8 cellular contexts compared by ENCODE assay signal in genomic region chr11:128694618-128695481, GRCh38. TPM values are rescaled to one million over a fixed set of nuclear protein-coding genes. Genes with fewer than 3 reads are reported as not detected.
DNase-seq lines count a peak whose midpoint lies in the region; ATAC-seq and TF ChIP-seq lines count a peak whose summit lies in the region.

No MANE protein-coding gene starts in this region.

- in situ Hi-C loops in GM23248 (cut with MboI) = no loop called here

- peak; percentile 39 for DNase-seq in COLO668 (lab: John Stamatoyannopoulos, UW; ENCODE audit: unreplicated experiment)
- DNase-seq in GM23248 = peak; percentile 56
- DNase-seq in SK-N-SH = peak; percentile 66
- no peak for DNase-seq in dorsolateral prefrontal cortex
- DNase-seq in central memory CD4-positive, alpha-beta T cell = no peak
- DNase-seq in medulla oblongata (ENCODE audit: extremely low spot score) = no peak

- TF ChIP-seq EP300 in SK-N-SH (IDR thresholded peaks at IDR 0.05; ENCODE audit: borderline replicate concordance in 1 of 2, low read depth in 1 of 2, low read length in 1 of 2) = no peak

- peak overlapping the region; percentile 81 for H3K4me2 ChIP-seq in GM23248 (ENCODE audit: unreplicated experiment)
- peak overlapping the region; percentile 97 for H3K4me2 ChIP-seq in SK-N-SH

- 6 to 15% methylated on average over 25 to 66 of the region's 70 CpGs for WGBS in GM23248 (ENCODE audit: low coverage in 1 of 2, low lambda C conversion rate in 2 of 2, missing lambda C conversion rate in 2 of 2), 2 experiments
- WGBS in SK-N-SH (ENCODE audit: low lambda C conversion rate) = 38% methylated on average over 18 of the region's 70 CpGs

- TF ChIP-seq RAD21 in SK-N-SH (IDR thresholded peaks at IDR 0.05; ENCODE audit: low read length) = no peak

- H3K9me2 ChIP-seq in GM23248 (ENCODE audit: insufficient read depth) (no peaks in the 10 kb centered on the region), SK-N-SH (no peaks in the 10 kb centered on the region)

- peak overlapping the region; percentile 92 for H3K27ac ChIP-seq in GM23248
- H3K27ac ChIP-seq in SK-N-SH (ENCODE audit: low read depth in 2 of 2, low read length in 1 of 2) = peak overlapping the region in 1 of 2 experiments; percentile 97; a peak in 2 of 4 replicates
- peak overlapping the region in 51 of 59 donors; percentile 1 to 88 (median 69) for H3K27ac ChIP-seq in dorsolateral prefrontal cortex
- H3K27ac ChIP-seq in muscle layer of duodenum (ENCODE audit: low read length) = peak overlapping the region; percentile 62

- H3K9ac ChIP-seq in GM23248 (peak overlapping the region; percentile 98), SK-N-SH (peak overlapping the region; percentile 98)

- intact Hi-C loops in dorsolateral prefrontal cortex (cut with DNase I) = no loop called here

- H3K27me3 ChIP-seq in GM23248 (replicated peaks; ENCODE audit: insufficient read depth) = no peaks in the 10 kb centered on the region
- H3K27me3 ChIP-seq in SK-N-SH (ENCODE audit: insufficient read depth) = no peaks in the 10 kb centered on the region
- peaks cover 5 to 93% (median 68%) of the 10 kb centered on the region in 45 donors for H3K27me3 ChIP-seq in dorsolateral prefrontal cortex
- H3K27me3 ChIP-seq in muscle layer of duodenum (ENCODE audit: low read depth, low read length) = peaks cover 19% of the 10 kb centered on the region

- TF ChIP-seq CTCF in SK-N-SH (IDR thresholded peaks at IDR 0.05) (no peak), dorsolateral prefrontal cortex (IDR thresholded peaks at IDR 0.05 in 54 of 56, conservative IDR thresholded peaks at IDR 0.05 in 2 of 56; ENCODE audit: low read depth in 1 of 56, partially characterized antibody in 56 of 56) (no peak)

- H4K20me1 ChIP-seq in GM23248 (ENCODE audit: insufficient read depth) = no peaks in the 10 kb centered on the region
- peaks cover 10% of the 10 kb centered on the region for H4K20me1 ChIP-seq in SK-N-SH (ENCODE audit: insufficient read depth)

- H3F3A ChIP-seq in GM23248 (ENCODE audit: insufficient read depth) = no peaks in the 10 kb centered on the region
- peaks cover 9% of the 10 kb centered on the region for H3F3A ChIP-seq in SK-N-SH (replicated peaks; ENCODE audit: insufficient read depth)

- peak overlapping the region; percentile 70; the same call in 1 of the 2 replicates for H2AFZ ChIP-seq in GM23248
- peak overlapping the region; percentile 85; the same call in 1 of the 2 replicates for H2AFZ ChIP-seq in SK-N-SH (ENCODE audit: low read depth)

- POLR2A ChIA-PET in SK-N-SH (lab: Yijun Ruan, JAX) = no interaction called here

- H3K4me3 ChIP-seq in GM23248 (peak overlapping the region; percentile 100), SK-N-SH (ENCODE audit: low read depth in 2 of 2, low read length in 1 of 2) (peak overlapping the region; percentile 60 to 98), dorsolateral prefrontal cortex (peak overlapping the region in 58 of 59 donors; percentile 19 to 69 (median 52)), muscle layer of duodenum (ENCODE audit: low read depth in 1 of 2, low read length in 2 of 2) (peak overlapping the region; percentile 66 to 72)

- H3K9me3 ChIP-seq in GM23248 (ENCODE audit: low read depth) (no peaks in the 10 kb centered on the region), SK-N-SH (no peaks in the 10 kb centered on the region), muscle layer of duodenum (ENCODE audit: control insufficient read depth in 1 of 2, low read length in 2 of 2) (no peaks in the 10 kb centered on the region)

- no peak for ATAC-seq in GM18868 (IDR thresholded peaks at IDR 0.05; ENCODE audit: unreplicated experiment)

- H3K4me1 ChIP-seq in GM23248 (ENCODE audit: insufficient read depth) (peaks cover 27% of the 10 kb centered on the region), SK-N-SH (ENCODE audit: control insufficient read depth in 1 of 2, insufficient read depth in 2 of 2, low read depth in 1 of 2, low read length in 1 of 2) (peaks cover 10 to 18% of the 10 kb centered on the region in 2 experiments; a peak in 1 of 4 replicates), muscle layer of duodenum (ENCODE audit: control insufficient read depth in 1 of 2, insufficient read depth in 2 of 2, low read length in 2 of 2) (peaks cover 0 to 21% of the 10 kb centered on the region in 2 donors)

- H3K79me2 ChIP-seq in GM23248 (ENCODE audit: insufficient read depth) (peaks cover 68% of the 10 kb centered on the region), SK-N-SH (ENCODE audit: insufficient read depth) (peaks cover 60% of the 10 kb centered on the region)

- CTCF ChIA-PET in SK-N-SH (lab: Yijun Ruan, JAX) = no interaction called here

- no peaks in the 10 kb centered on the region for H3K36me3 ChIP-seq in GM23248 (ENCODE audit: low read depth)
- H3K36me3 ChIP-seq in SK-N-SH (replicated peaks in 1 of 2; ENCODE audit: control insufficient read depth in 1 of 2, insufficient read depth in 2 of 2, low read length in 1 of 2) = no peaks in the 10 kb centered on the region
- no peaks in the 10 kb centered on the region for H3K36me3 ChIP-seq in muscle layer of duodenum (ENCODE audit: control insufficient read depth in 1 of 2, insufficient read depth in 2 of 2, low read length in 2 of 2)

TF ChIP-seq in SK-N-SH, 30 proteins besides CTCF, POLR2A, EP300 and RAD21:
- TF ChIP-seq JUND (IDR thresholded peaks at IDR 0.05) (no peak), NRF1 (IDR thresholded peaks at IDR 0.05; ENCODE audit: low read depth, low read length) (no peak), SMC3 (IDR thresholded peaks at IDR 0.05; ENCODE audit: low read depth, low read length) (no peak), GATA2 (CRISPR knock-in tag; IDR thresholded peaks at IDR 0.05) (no peak), MEF2A (IDR thresholded peaks at IDR 0.05; ENCODE audit: borderline replicate concordance, low read depth) (no peak), GABPA (IDR thresholded peaks at IDR 0.05; ENCODE audit: low read depth) (no peak), SIN3A (IDR thresholded peaks at IDR 0.05; ENCODE audit: borderline replicate concordance, low read depth, low read length) (no peak), ELF1 (IDR thresholded peaks at IDR 0.05) (no peak), USF2 (IDR thresholded peaks at IDR 0.05; ENCODE audit: borderline replicate concordance, low read depth, low read length) (no peak), FOXM1 (IDR thresholded peaks at IDR 0.05; ENCODE audit: low read depth) (no peak), RFX5 (IDR thresholded peaks at IDR 0.05; ENCODE audit: low read length) (no peak), RCOR1 (IDR thresholded peaks at IDR 0.05; ENCODE audit: low read length) (no peak), NFIC (IDR thresholded peaks at IDR 0.05; ENCODE audit: borderline replicate concordance) (no peak), TEAD4 (IDR thresholded peaks at IDR 0.05; ENCODE audit: borderline replicate concordance, insufficient read depth) (no peak), CHD2 (IDR thresholded peaks at IDR 0.05; ENCODE audit: low read length, partially characterized antibody) (no peak)

RNA-seq across cellular contexts. Expression of gene FLI1, which starts 1.0 kb away (rescaled TPM):
- 12.1 and 22.3 TPM in 2 replicates for total RNA-seq in GM23248 (2014; rRNA removed; shearing (Covaris generic))
- 15.5 and 16.8 TPM in 2 replicates for polyA plus RNA-seq in GM23248 (2016; fragmentation: Nextera tagmentation; extraction: Ambion mirVana)
- polyA plus RNA-seq in SK-N-SH (2012; rRNA removed) = 14.7 and 16.7 TPM in 2 replicates
- polyA plus RNA-seq in SK-N-SH (2012; cell fraction: cytosol; rRNA removed) = 6.6 and 9.8 TPM in 2 replicates
- 10.6 and 13.2 TPM in 2 replicates for polyA plus RNA-seq in SK-N-SH (2012; cell fraction: nucleus; rRNA removed)
- total RNA-seq in dorsolateral prefrontal cortex = 10 to 100 TPM in 47 of 120 experiments, 1 to 10 TPM in 73; 2.8 to 26.0 (median 9.3) TPM

Comparison
In these comparisons a context has a peak if more than half of its experiments do, and no peak if none do; other contexts are left out.
1. DNase-seq: peak in COLO668 (single experiment), GM23248 (single experiment) and SK-N-SH (single experiment); none in dorsolateral prefrontal cortex (0 of 10), central memory CD4-positive, alpha-beta T cell (single experiment) and medulla oblongata (single experiment).
2. Peak in every context shown above with its lines, with median percentiles within 50 percentile points of each other: H3K4me3 ChIP-seq.